12 cellular contexts compared by ENCODE assay signal in genomic region chr17:10633738-10634379, GRCh38. TPM values are rescaled to one million over a fixed set of nuclear protein-coding genes. Genes with fewer than 3 reads are reported as not detected.
DNase-seq lines count a peak whose midpoint lies in the region; ATAC-seq and TF ChIP-seq lines count a peak whose summit lies in the region.
"Had no signal": no experiment of that assay in that cellular context is flagged by ENCODE, and none has a peak within 500 bp of the region (broad histone marks: within the 10 kb centered on the region; RNA-seq: fewer than 3 reads in every experiment).

No MANE protein-coding gene starts in this region.

- POLR2A ChIA-PET in activated CD4-positive, alpha-beta T cell treated with anti-CD3 and anti-CD28 coated beads, Interleukin-2, amount 10 ng/mL, durations not matched to agents 7 days and 5 days (lab: Charles Lee) = no interaction called here

- H3K36me3 Mint-ChIP-seq in type B pancreatic cell = peaks cover 16% of the 10 kb centered on the region
- peaks cover 17% of the 10 kb centered on the region for H3K36me3 Mint-ChIP-seq in activated CD4-positive, alpha-beta T cell treated with anti-CD3 and anti-CD28 coated beads, Interleukin-2, amount 10 ng/mL, durations not matched to agents 7 days and 5 days (ENCODE audit: low read depth)

- ATAC-seq in GM18511 (IDR thresholded peaks at IDR 0.05; ENCODE audit: unreplicated experiment) (peak; percentile 98), GM19468 (IDR thresholded peaks at IDR 0.05; ENCODE audit: extremely low read depth, unreplicated experiment) (peak; percentile 87), HG02981 (IDR thresholded peaks at IDR 0.05; ENCODE audit: unreplicated experiment) (peak; percentile 93)
- ATAC-seq: naive thymus-derived CD4-positive, alpha-beta T cell; stimulated activated naive CD8-positive, alpha-beta T cell treated with anti-CD3 and anti-CD28 coated beads, Interleukin-15, amount 100 ng/mL, for 72 hours had no signal

- H3K4me3 Mint-ChIP-seq in type B pancreatic cell = no peak overlapping the region
- H3K4me3 Mint-ChIP-seq in activated CD4-positive, alpha-beta T cell treated with anti-CD3 and anti-CD28 coated beads, Interleukin-2, amount 10 ng/mL, durations not matched to agents 7 days and 5 days = no peak overlapping the region
- H3K4me3 Mint-ChIP-seq: H9; naive thymus-derived CD4-positive, alpha-beta T cell; stimulated activated naive CD8-positive, alpha-beta T cell treated with anti-CD3 and anti-CD28 coated beads, Interleukin-15, amount 100 ng/mL, for 72 hours had no signal

- no peak overlapping the region for H3K27ac Mint-ChIP-seq in type B pancreatic cell
- no peak overlapping the region for H3K27ac Mint-ChIP-seq in activated CD4-positive, alpha-beta T cell treated with anti-CD3 and anti-CD28 coated beads, Interleukin-2, amount 10 ng/mL, durations not matched to agents 7 days and 5 days
- H3K27ac Mint-ChIP-seq: H9 had no signal

- no peak for TF ChIP-seq CTCF in type B pancreatic cell (conservative IDR thresholded peaks at IDR 0.05)

- no peaks in the 10 kb centered on the region for H3K4me1 Mint-ChIP-seq in type B pancreatic cell (ENCODE audit: unreplicated experiment)
- peaks cover 4% of the 10 kb centered on the region for H3K4me1 Mint-ChIP-seq in activated CD4-positive, alpha-beta T cell treated with anti-CD3 and anti-CD28 coated beads, Interleukin-2, amount 10 ng/mL, durations not matched to agents 7 days and 5 days
- H3K4me1 Mint-ChIP-seq: H9; stimulated activated naive CD8-positive, alpha-beta T cell treated with anti-CD3 and anti-CD28 coated beads, Interleukin-15, amount 100 ng/mL, for 72 hours had no signal

- CTCF ChIA-PET in activated CD4-positive, alpha-beta T cell treated with anti-CD3 and anti-CD28 coated beads, Interleukin-2, amount 10 ng/mL, durations not matched to agents 7 days and 5 days (lab: Charles Lee) = interaction anchor here (0.6 to 1.6 kb wide), 3 partner anchors 13 to 74 kb away, joined by 3 to 6 read pairs (median 4); no protein-coding TSS in a partner anchor

- H3K27me3 Mint-ChIP-seq in type B pancreatic cell = no peaks in the 10 kb centered on the region
- H3K27me3 Mint-ChIP-seq in activated CD4-positive, alpha-beta T cell treated with anti-CD3 and anti-CD28 coated beads, Interleukin-2, amount 10 ng/mL, durations not matched to agents 7 days and 5 days = no peaks in the 10 kb centered on the region
- H3K27me3 Mint-ChIP-seq: naive thymus-derived CD4-positive, alpha-beta T cell; stimulated activated naive CD8-positive, alpha-beta T cell treated with anti-CD3 and anti-CD28 coated beads, Interleukin-15, amount 100 ng/mL, for 72 hours had no signal

- DNase-seq in NAMALWA (ENCODE audit: low spot score) (peak; percentile 23), type B pancreatic cell (ENCODE audit: extremely low spot score, unreplicated experiment) (no peak), NCI-H1436 (lab: John Stamatoyannopoulos, UW) (no peak)
- no peak for DNase-seq in activated CD8-positive, alpha-beta memory T cell treated with anti-CD3 and anti-CD28 coated beads, Interleukin-2, amount 50 U/mL, for 48 hours
- DNase-seq in activated CD4-positive, alpha-beta T cell treated with anti-CD3 and anti-CD28 coated beads, Interleukin-2, amount 10 ng/mL, durations not matched to agents 7 days and 5 days = no peak
- DNase-seq: H9; naive thymus-derived CD4-positive, alpha-beta T cell; NCI-H1105; stimulated activated naive CD8-positive, alpha-beta T cell treated with anti-CD3 and anti-CD28 coated beads, Interleukin-15, amount 100 ng/mL, for 72 hours had no signal

- no peaks in the 10 kb centered on the region for H3K9me3 Mint-ChIP-seq in type B pancreatic cell
- H3K9me3 Mint-ChIP-seq in activated CD4-positive, alpha-beta T cell treated with anti-CD3 and anti-CD28 coated beads, Interleukin-2, amount 10 ng/mL, durations not matched to agents 7 days and 5 days = no peaks in the 10 kb centered on the region
- H3K9me3 Mint-ChIP-seq: H9; naive thymus-derived CD4-positive, alpha-beta T cell; stimulated activated naive CD8-positive, alpha-beta T cell treated with anti-CD3 and anti-CD28 coated beads, Interleukin-15, amount 100 ng/mL, for 72 hours had no signal

RNA-seq across cellular contexts. Expression of gene MYH3, which starts 23.2 kb away (rescaled TPM):
- total RNA-seq in type B pancreatic cell (ENCODE audit: low replicate concordance) = 2.4 and 11.2 TPM in 2 replicates
- total RNA-seq in activated CD4-positive, alpha-beta T cell treated with anti-CD3 and anti-CD28 coated beads, Interleukin-2, amount 10 ng/mL, durations not matched to agents 7 days and 5 days = 1 to 10 TPM; 3.9 to 5.5 TPM
